ENCODE assay signal across 1 cellular context in the genomic region with DNA sequence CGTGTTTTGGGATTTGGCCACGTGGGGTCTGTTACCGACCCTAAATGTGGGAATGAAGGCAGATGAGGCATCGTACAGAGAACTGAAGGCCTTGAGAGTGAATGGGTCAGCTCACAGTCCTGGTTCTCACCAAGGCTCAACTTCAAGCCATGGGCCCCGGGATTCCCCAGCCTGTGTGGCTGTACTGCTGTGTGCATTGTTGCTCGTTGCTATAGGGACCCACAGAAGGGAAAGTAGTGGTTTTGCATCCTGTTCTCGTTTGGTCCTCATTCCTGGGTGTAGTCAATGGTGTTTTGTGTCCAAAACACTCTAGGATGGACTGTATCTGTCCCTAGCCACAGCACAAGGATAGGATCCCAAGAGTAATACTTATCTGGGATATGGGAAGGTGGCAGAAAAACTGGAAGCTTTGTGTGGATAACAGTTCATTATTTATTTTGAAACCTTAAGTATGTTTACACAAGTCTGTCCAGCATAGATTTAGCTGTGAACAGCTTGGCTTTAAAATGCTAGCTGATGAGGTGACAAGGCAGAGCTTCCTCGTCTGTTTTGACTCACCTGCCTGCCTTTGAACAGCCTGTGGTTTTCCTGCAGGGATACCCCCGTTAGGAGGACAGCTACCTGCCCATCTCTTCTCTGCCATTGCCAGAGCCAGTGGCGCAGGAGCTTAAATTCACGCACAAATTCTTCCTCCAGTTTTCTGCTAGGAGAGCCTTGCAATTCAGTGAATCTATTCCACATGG.
TF ChIP-seq lines count a peak whose summit lies in the region.

No MANE protein-coding gene starts in this region.

TF ChIP-seq in GM12878, 131 proteins besides CTCF, POLR2A, EP300 and RAD21 (continued from another document):
- TF ChIP-seq NFIC (IDR thresholded peaks at IDR 0.05; ENCODE audit: low read depth, low read length) (0 out of 2 replicates have a peak, but pooled peaks have one; percentile 32), BMI1 (IDR thresholded peaks at IDR 0.05; ENCODE audit: borderline replicate concordance) (peak; percentile 86), MXI1 (IDR thresholded peaks at IDR 0.05; ENCODE audit: low read depth, low read length) (peak; percentile 71), ETV6 (conservative IDR thresholded peaks at IDR 0.05 in 1 of 2, IDR thresholded peaks at IDR 0.05 in 1 of 2; ENCODE audit: borderline replicate concordance in 1 of 2, low read depth in 1 of 2) (0 out of 4 replicates have a peak, but pooled peaks of 1 of the 2 experiments have one; percentile 26), TARDBP (IDR thresholded peaks at IDR 0.05; ENCODE audit: borderline replicate concordance) (no peak), EED (IDR thresholded peaks at IDR 0.05; ENCODE audit: low read depth) (peak; percentile 48; the same call in 1 of the 2 replicates)
